1 cellular context compared by ENCODE assay signal in the genomic region with DNA sequence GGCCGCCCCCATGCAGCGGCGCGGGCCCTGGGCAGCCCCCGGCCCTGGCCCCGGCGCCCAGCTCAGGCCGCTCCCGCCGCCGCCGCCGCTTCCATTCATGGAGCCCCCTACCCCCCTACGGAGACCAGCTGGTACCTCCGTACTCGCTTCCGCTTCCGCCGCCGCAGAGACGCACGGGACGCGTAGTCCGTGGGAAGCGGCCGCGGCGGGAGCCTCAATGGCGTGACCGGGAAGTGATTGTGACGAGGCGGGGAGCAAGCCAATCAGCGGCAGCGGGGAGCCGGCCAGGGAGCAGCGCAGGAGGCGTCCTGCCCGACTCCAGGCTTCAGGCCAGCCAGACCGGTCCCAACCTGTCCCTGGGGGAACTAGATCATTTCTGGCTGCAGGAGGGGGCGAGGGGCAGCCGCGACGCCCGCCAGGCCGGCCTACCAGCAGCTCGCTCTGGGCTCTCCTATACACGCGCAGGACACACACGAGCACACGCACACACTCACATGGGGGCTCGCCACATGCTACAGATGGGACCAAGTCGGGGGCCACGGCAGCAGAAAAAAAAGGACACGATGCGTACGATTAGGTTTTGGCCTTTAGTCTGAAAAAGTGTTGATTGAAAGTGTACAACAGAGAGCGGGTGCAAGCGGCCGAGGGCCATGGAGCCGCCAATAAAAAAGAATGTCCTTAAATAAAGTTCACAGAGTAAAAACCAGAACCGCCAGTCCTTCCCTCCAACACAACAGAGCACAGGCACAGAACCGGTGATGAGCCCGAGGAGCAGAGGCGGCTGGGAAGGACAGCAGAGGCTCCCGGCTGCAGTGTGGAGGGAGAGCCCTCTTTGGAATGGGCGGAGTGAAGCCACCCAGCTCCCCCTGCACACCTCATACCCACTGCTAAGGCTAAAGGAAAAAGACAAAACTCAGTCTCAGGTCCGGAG.
TF ChIP-seq lines count a peak whose summit lies in the region.

A gene with protein sequence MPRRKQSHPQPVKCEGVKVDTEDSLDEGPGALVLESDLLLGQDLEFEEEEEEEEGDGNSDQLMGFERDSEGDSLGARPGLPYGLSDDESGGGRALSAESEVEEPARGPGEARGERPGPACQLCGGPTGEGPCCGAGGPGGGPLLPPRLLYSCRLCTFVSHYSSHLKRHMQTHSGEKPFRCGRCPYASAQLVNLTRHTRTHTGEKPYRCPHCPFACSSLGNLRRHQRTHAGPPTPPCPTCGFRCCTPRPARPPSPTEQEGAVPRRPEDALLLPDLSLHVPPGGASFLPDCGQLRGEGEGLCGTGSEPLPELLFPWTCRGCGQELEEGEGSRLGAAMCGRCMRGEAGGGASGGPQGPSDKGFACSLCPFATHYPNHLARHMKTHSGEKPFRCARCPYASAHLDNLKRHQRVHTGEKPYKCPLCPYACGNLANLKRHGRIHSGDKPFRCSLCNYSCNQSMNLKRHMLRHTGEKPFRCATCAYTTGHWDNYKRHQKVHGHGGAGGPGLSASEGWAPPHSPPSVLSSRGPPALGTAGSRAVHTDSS (minus strand): TSS at position 109 of the 931 bp plus-strand sequence. CDS start 208 bp downstream, outside the sequence.

TF ChIP-seq in HepG2, 621 proteins besides CTCF, POLR2A, EP300 and RAD21 (continued from another document and continues in another):
- TF ChIP-seq, protein P1, sequence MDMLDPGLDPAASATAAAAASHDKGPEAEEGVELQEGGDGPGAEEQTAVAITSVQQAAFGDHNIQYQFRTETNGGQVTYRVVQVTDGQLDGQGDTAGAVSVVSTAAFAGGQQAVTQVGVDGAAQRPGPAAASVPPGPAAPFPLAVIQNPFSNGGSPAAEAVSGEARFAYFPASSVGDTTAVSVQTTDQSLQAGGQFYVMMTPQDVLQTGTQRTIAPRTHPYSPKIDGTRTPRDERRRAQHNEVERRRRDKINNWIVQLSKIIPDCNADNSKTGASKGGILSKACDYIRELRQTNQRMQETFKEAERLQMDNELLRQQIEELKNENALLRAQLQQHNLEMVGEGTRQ (IDR thresholded peaks at IDR 0.05; ENCODE audit: low read depth, low read length): no peak
- TF ChIP-seq, protein P1 (CRISPR knock-in tag; IDR thresholded peaks at IDR 0.05; ENCODE audit: borderline replicate concordance): no peak
- TF ChIP-seq ARID2 (CRISPR knock-in tag; IDR thresholded peaks at IDR 0.05; ENCODE audit: borderline replicate concordance) (no peak), ZC3H13 (CRISPR knock-in tag; IDR thresholded peaks at IDR 0.05) (peak; percentile 37; the same call in 1 of the 2 replicates), ZKSCAN1 (IDR thresholded peaks at IDR 0.05; ENCODE audit: low read length) (no peak), MZF1 (CRISPR knock-in tag; IDR thresholded peaks at IDR 0.05; ENCODE audit: borderline replicate concordance) (no peak), SNAI1 (CRISPR knock-in tag; IDR thresholded peaks at IDR 0.05; ENCODE audit: borderline replicate concordance) (no peak), HNRNPLL (IDR thresholded peaks at IDR 0.05; ENCODE audit: low read depth, low read length, poor library complexity, severe bottlenecking) (peak; percentile 70), TEAD3 (CRISPR knock-in tag; optimal IDR thresholded peaks at IDR 0.05; ENCODE audit: borderline replicate concordance) (peak; percentile 22), HMG20A (CRISPR knock-in tag; IDR thresholded peaks at IDR 0.05; ENCODE audit: borderline replicate concordance) (no peak), U2AF2 (IDR thresholded peaks at IDR 0.05; ENCODE audit: low read depth, low read length) (no peak), MIXL1 (CRISPR knock-in tag; IDR thresholded peaks at IDR 0.05) (no peak), REXO4 (CRISPR knock-in tag; IDR thresholded peaks at IDR 0.05; ENCODE audit: borderline replicate concordance) (no peak), FOXO1 (CRISPR knock-in tag; IDR thresholded peaks at IDR 0.05) (no peak), ZNF768 (CRISPR knock-in tag; IDR thresholded peaks at IDR 0.05) (peak; percentile 61; the same call in 1 of the 2 replicates), ZNF615 (CRISPR knock-in tag; IDR thresholded peaks at IDR 0.05; ENCODE audit: borderline replicate concordance) (no peak; the same call in 1 of the 2 replicates), NKX3-1 (CRISPR knock-in tag; IDR thresholded peaks at IDR 0.05) (no peak), SKI (IDR thresholded peaks at IDR 0.05; ENCODE audit: partially characterized antibody) (peak; percentile 9), PHF5A (CRISPR knock-in tag; IDR thresholded peaks at IDR 0.05; ENCODE audit: low read depth, unreplicated experiment) (no peak), ZNF557 (CRISPR knock-in tag; IDR thresholded peaks at IDR 0.05) (no peak), ZNF253 (CRISPR knock-in tag; IDR thresholded peaks at IDR 0.05; ENCODE audit: borderline replicate concordance) (no peak), GLI4 (CRISPR knock-in tag; IDR thresholded peaks at IDR 0.05; ENCODE audit: borderline replicate concordance) (no peak), RFXANK (CRISPR knock-in tag; IDR thresholded peaks at IDR 0.05) (no peak)
- TF ChIP-seq, protein P2, sequence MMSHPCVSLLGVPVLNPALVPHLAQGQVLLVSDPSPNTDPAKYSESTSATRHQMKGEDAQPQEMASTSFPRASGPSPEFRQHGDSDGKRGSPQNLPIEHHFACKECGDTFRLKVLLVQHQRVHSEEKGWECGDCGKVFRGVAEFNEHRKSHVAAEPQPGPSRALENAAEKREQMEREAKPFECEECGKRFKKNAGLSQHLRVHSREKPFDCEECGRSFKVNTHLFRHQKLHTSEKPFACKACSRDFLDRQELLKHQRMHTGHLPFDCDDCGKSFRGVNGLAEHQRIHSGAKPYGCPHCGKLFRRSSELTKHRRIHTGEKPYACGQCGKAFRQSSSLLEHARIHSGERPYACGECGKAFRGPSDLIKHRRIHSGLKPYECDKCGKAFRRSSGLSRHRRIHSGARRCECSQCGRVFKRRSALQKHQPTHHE (CRISPR knock-in tag; IDR thresholded peaks at IDR 0.05; ENCODE audit: borderline replicate concordance): no peak
- TF ChIP-seq, protein P3, sequence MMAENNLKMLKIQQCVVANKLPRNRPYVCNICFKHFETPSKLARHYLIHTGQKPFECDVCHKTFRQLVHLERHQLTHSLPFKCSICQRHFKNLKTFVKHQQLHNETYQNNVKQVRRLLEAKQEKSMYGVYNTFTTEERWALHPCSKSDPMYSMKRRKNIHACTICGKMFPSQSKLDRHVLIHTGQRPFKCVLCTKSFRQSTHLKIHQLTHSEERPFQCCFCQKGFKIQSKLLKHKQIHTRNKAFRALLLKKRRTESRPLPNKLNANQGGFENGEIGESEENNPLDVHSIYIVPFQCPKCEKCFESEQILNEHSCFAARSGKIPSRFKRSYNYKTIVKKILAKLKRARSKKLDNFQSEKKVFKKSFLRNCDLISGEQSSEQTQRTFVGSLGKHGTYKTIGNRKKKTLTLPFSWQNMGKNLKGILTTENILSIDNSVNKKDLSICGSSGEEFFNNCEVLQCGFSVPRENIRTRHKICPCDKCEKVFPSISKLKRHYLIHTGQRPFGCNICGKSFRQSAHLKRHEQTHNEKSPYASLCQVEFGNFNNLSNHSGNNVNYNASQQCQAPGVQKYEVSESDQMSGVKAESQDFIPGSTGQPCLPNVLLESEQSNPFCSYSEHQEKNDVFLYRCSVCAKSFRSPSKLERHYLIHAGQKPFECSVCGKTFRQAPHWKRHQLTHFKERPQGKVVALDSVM (CRISPR knock-in tag; IDR thresholded peaks at IDR 0.05): no peak
- TF ChIP-seq, protein P4, sequence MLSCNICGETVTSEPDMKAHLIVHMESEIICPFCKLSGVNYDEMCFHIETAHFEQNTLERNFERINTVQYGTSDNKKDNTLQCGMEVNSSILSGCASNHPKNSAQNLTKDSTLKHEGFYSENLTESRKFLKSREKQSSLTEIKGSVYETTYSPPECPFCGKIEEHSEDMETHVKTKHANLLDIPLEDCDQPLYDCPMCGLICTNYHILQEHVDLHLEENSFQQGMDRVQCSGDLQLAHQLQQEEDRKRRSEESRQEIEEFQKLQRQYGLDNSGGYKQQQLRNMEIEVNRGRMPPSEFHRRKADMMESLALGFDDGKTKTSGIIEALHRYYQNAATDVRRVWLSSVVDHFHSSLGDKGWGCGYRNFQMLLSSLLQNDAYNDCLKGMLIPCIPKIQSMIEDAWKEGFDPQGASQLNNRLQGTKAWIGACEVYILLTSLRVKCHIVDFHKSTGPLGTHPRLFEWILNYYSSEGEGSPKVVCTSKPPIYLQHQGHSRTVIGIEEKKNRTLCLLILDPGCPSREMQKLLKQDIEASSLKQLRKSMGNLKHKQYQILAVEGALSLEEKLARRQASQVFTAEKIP (CRISPR knock-in tag; IDR thresholded peaks at IDR 0.05; ENCODE audit: borderline replicate concordance): no peak
- TF ChIP-seq, protein P5, sequence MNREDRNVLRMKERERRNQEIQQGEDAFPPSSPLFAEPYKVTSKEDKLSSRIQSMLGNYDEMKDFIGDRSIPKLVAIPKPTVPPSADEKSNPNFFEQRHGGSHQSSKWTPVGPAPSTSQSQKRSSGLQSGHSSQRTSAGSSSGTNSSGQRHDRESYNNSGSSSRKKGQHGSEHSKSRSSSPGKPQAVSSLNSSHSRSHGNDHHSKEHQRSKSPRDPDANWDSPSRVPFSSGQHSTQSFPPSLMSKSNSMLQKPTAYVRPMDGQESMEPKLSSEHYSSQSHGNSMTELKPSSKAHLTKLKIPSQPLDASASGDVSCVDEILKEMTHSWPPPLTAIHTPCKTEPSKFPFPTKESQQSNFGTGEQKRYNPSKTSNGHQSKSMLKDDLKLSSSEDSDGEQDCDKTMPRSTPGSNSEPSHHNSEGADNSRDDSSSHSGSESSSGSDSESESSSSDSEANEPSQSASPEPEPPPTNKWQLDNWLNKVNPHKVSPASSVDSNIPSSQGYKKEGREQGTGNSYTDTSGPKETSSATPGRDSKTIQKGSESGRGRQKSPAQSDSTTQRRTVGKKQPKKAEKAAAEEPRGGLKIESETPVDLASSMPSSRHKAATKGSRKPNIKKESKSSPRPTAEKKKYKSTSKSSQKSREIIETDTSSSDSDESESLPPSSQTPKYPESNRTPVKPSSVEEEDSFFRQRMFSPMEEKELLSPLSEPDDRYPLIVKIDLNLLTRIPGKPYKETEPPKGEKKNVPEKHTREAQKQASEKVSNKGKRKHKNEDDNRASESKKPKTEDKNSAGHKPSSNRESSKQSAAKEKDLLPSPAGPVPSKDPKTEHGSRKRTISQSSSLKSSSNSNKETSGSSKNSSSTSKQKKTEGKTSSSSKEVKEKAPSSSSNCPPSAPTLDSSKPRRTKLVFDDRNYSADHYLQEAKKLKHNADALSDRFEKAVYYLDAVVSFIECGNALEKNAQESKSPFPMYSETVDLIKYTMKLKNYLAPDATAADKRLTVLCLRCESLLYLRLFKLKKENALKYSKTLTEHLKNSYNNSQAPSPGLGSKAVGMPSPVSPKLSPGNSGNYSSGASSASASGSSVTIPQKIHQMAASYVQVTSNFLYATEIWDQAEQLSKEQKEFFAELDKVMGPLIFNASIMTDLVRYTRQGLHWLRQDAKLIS (CRISPR knock-in tag; IDR thresholded peaks at IDR 0.05): 0 out of 2 replicates have a peak, but pooled peaks have one; percentile 60
- TF ChIP-seq, protein P6, sequence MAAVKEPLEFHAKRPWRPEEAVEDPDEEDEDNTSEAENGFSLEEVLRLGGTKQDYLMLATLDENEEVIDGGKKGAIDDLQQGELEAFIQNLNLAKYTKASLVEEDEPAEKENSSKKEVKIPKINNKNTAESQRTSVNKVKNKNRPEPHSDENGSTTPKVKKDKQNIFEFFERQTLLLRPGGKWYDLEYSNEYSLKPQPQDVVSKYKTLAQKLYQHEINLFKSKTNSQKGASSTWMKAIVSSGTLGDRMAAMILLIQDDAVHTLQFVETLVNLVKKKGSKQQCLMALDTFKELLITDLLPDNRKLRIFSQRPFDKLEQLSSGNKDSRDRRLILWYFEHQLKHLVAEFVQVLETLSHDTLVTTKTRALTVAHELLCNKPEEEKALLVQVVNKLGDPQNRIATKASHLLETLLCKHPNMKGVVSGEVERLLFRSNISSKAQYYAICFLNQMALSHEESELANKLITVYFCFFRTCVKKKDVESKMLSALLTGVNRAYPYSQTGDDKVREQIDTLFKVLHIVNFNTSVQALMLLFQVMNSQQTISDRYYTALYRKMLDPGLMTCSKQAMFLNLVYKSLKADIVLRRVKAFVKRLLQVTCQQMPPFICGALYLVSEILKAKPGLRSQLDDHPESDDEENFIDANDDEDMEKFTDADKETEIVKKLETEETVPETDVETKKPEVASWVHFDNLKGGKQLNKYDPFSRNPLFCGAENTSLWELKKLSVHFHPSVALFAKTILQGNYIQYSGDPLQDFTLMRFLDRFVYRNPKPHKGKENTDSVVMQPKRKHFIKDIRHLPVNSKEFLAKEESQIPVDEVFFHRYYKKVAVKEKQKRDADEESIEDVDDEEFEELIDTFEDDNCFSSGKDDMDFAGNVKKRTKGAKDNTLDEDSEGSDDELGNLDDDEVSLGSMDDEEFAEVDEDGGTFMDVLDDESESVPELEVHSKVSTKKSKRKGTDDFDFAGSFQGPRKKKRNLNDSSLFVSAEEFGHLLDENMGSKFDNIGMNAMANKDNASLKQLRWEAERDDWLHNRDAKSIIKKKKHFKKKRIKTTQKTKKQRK (IDR thresholded peaks at IDR 0.05; ENCODE audit: low read length): no peak
- TF ChIP-seq, protein P7, sequence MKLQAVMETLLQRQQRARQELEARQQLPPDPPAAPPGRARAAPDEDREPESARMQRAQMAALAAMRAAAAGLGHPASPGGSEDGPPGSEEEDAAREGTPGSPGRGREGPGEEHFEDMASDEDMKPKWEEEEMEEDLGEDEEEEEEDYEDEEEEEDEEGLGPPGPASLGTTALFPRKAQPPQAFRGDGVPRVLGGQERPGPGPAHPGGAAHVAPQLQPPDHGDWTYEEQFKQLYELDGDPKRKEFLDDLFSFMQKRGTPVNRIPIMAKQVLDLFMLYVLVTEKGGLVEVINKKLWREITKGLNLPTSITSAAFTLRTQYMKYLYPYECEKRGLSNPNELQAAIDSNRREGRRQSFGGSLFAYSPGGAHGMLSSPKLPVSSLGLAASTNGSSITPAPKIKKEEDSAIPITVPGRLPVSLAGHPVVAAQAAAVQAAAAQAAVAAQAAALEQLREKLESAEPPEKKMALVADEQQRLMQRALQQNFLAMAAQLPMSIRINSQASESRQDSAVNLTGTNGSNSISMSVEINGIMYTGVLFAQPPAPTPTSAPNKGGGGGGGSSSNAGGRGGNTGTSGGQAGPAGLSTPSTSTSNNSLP (IDR thresholded peaks at IDR 0.05; ENCODE audit: low read depth, low read length): no peak
